8 cellular contexts compared by ENCODE assay signal in genomic region chr19:45076029-45076850, GRCh38. TPM values are rescaled to one million over a fixed set of nuclear protein-coding genes. Genes with fewer than 3 reads are reported as not detected.
DNase-seq lines count a peak whose midpoint lies in the region; ATAC-seq and TF ChIP-seq lines count a peak whose summit lies in the region.

Gene ZNF296, minus strand, starts transcription at chr19:45076478. Its CDS starts 105 bp downstream, at chr19:45076373.

- H3K36me3 Mint-ChIP-seq in activated CD8-positive, alpha-beta T cell treated with anti-CD3 and anti-CD28 coated beads for 36 hours (ENCODE audit: low read depth), result peaks cover 19% of the 10 kb centered on the region

- H3K9me3 ChIP-seq in endocrine pancreas (ENCODE audit: control insufficient read depth, low read length) (no peaks in the 10 kb centered on the region), mucosa of descending colon (no peaks in the 10 kb centered on the region)

- no peaks in the 10 kb centered on the region for H3K9me3 Mint-ChIP-seq in activated CD8-positive, alpha-beta T cell treated with anti-CD3 and anti-CD28 coated beads for 36 hours

- no peaks in the 10 kb centered on the region for H3K27me3 ChIP-seq in endocrine pancreas (ENCODE audit: control insufficient read depth, insufficient read depth, low read length)

- peaks cover 30% of the 10 kb centered on the region for H3K4me1 Mint-ChIP-seq in activated CD8-positive, alpha-beta T cell treated with anti-CD3 and anti-CD28 coated beads for 36 hours (ENCODE audit: low read depth)

- H3K27me3 Mint-ChIP-seq in activated CD8-positive, alpha-beta T cell treated with anti-CD3 and anti-CD28 coated beads for 36 hours, result no peaks in the 10 kb centered on the region

- ATAC-seq in HG02970 (IDR thresholded peaks at IDR 0.05; ENCODE audit: low FRiP score, unreplicated experiment) (peak; percentile 42), mucosa of descending colon (peak; percentile 81)
- ATAC-seq in activated CD8-positive, alpha-beta T cell treated with anti-CD3 and anti-CD28 coated beads for 36 hours, result peak; percentile 78

- peak within 1 kb of the TSS; percentile 77 for H3K27ac Mint-ChIP-seq in activated CD8-positive, alpha-beta T cell treated with anti-CD3 and anti-CD28 coated beads for 36 hours

- TF ChIP-seq CTCF in activated CD8-positive, alpha-beta T cell treated with anti-CD3 and anti-CD28 coated beads for 36 hours (IDR thresholded peaks at IDR 0.05), result no peak
- no peak for TF ChIP-seq CTCF in mucosa of descending colon (IDR thresholded peaks at IDR 0.05)

- H3K4me1 ChIP-seq in endocrine pancreas (ENCODE audit: control insufficient read depth, insufficient read depth, low read length) (no peaks in the 10 kb centered on the region), mucosa of descending colon (ENCODE audit: low read depth) (peaks cover 23% of the 10 kb centered on the region)

- peak within 1 kb of the TSS; percentile 81 for H3K9ac ChIP-seq in endocrine pancreas (ENCODE audit: control insufficient read depth, insufficient read depth, low read length)

- DNase-seq in NCI-H345 (lab: John Stamatoyannopoulos, UW) (peak; percentile 16), NCI-H345 treated with DMSO at 0.1 percent for 48 hours (lab: John Stamatoyannopoulos, UW; ENCODE audit: unreplicated experiment) (no peak), NCI-H524 treated with DMSO at 0.1 percent for 48 hours (lab: John Stamatoyannopoulos, UW) (peak; percentile 4), mucosa of descending colon (peak; percentile 93 to 94 (median 94))
- peak; percentile 86 for DNase-seq in activated CD8-positive, alpha-beta T cell treated with anti-CD3 and anti-CD28 coated beads for 36 hours
- peak; percentile 57 for DNase-seq in stimulated activated CD8-positive, alpha-beta memory T cell treated with anti-CD3 and anti-CD28 coated beads, Interleukin-7, amount 100 ng/mL, for 24 hours (ENCODE audit: low read depth)

- H3K4me3 Mint-ChIP-seq in activated CD8-positive, alpha-beta T cell treated with anti-CD3 and anti-CD28 coated beads for 36 hours, result peak within 1 kb of the TSS; percentile 86

- H3K4me3 ChIP-seq in endocrine pancreas (ENCODE audit: control insufficient read depth, insufficient read depth, low read length) (peak within 1 kb of the TSS; percentile 66), mucosa of descending colon (peak within 1 kb of the TSS; percentile 39)

- CTCF ChIA-PET in activated CD8-positive, alpha-beta T cell treated with anti-CD3 and anti-CD28 coated beads for 36 hours (lab: Charles Lee), result interaction anchor here (1.0 to 2.0 kb wide), 2 partner anchors 14 to 17 kb away, joined by 5 to 10 read pairs; no protein-coding TSS in a partner anchor

- no peaks in the 10 kb centered on the region for H3K36me3 ChIP-seq in endocrine pancreas (ENCODE audit: control insufficient read depth, insufficient read depth, low read length)
- peaks cover 9% of the 10 kb centered on the region for H3K36me3 ChIP-seq in mucosa of descending colon (ENCODE audit: low read depth)

- intact Hi-C loops in activated CD8-positive, alpha-beta T cell treated with anti-CD3 and anti-CD28 coated beads for 36 hours (cut with micrococcal nuclease), result no loop called here
- intact Hi-C loops in mucosa of descending colon (cut with DNase I, micrococcal nuclease), result no loop called here

- POLR2A ChIA-PET in activated CD8-positive, alpha-beta T cell treated with anti-CD3 and anti-CD28 coated beads for 36 hours (lab: Charles Lee), result interaction anchor here (0.9 to 2.1 kb wide), 4 partner anchors 10 to 55 kb away, joined by 3 to 9 read pairs (median 3); no protein-coding TSS in a partner anchor

RNA-seq across cellular contexts. Expression of gene ZNF296, which starts in this region (rescaled TPM):
- 1 to 10 TPM; 5.0 to 6.3 TPM for total RNA-seq in activated CD8-positive, alpha-beta T cell treated with anti-CD3 and anti-CD28 coated beads for 36 hours
- 1 to 10 TPM; 2.8 to 5.0 (median 4.9) TPM for total RNA-seq in mucosa of descending colon
